1 cellular context compared by ENCODE assay signal in the genomic region with DNA sequence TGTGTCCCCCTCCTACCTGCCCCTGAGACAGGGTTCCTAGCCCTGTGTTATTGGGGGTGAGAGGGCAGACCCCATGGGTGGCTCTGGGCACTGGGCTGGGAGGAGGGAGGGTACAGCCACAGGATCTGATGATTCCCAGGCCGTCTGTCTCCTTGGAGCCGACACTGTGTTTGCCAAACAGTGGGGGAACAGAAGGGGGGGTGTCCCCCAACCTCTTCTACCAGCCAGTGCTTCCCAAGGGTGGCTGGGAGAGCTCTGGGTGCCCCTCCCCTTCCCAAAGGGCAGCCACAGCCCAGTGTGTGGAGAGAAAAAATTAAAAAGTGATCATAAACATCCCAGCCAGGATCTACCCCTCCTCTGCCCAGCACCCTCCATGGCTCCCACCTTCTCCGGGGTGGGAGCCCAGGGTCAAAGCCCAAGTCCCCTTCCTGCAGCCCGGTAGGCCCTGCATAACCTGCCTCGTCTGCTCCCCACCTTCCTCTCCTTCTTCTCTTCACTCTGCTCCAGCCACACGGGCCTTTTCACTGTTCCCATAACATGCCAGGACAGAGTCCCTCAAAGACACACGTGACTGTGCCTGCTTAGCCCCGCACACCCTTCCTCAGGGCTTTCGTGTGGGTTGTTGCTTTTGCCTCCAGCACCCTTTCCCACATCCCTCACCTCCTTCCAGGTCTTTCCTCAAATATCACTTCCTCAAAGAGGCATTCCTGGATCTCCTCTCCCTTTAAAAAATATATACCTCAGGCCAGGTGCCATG.
TF ChIP-seq lines count a peak whose summit lies in the region.

No MANE protein-coding gene starts in this region.

TF ChIP-seq in IMR-90, 13 proteins besides CTCF, POLR2A, EP300 and RAD21:
- TF ChIP-seq, protein P1, sequence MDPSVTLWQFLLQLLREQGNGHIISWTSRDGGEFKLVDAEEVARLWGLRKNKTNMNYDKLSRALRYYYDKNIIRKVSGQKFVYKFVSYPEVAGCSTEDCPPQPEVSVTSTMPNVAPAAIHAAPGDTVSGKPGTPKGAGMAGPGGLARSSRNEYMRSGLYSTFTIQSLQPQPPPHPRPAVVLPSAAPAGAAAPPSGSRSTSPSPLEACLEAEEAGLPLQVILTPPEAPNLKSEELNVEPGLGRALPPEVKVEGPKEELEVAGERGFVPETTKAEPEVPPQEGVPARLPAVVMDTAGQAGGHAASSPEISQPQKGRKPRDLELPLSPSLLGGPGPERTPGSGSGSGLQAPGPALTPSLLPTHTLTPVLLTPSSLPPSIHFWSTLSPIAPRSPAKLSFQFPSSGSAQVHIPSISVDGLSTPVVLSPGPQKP (IDR thresholded peaks at IDR 0.05; ENCODE audit: borderline replicate concordance, low read depth, low read length), result no peak
- TF ChIP-seq RCOR1 (IDR thresholded peaks at IDR 0.05; ENCODE audit: insufficient replicate concordance, low read length), result no peak
- no peak for TF ChIP-seq CEBPB (IDR thresholded peaks at IDR 0.05; ENCODE audit: low read depth, low read length)
- TF ChIP-seq MAFK (IDR thresholded peaks at IDR 0.05; ENCODE audit: low read depth, low read length), result no peak
- no peak for TF ChIP-seq FOS (IDR thresholded peaks at IDR 0.05; ENCODE audit: low read depth, low read length)
- TF ChIP-seq MXI1 (IDR thresholded peaks at IDR 0.05; ENCODE audit: borderline replicate concordance, low read depth, low read length), result no peak
- no peak for TF ChIP-seq RFX5 (IDR thresholded peaks at IDR 0.05; ENCODE audit: low read depth, low read length)
- no peak for TF ChIP-seq CHD1 (IDR thresholded peaks at IDR 0.05; ENCODE audit: low read depth, low read length)
- TF ChIP-seq BHLHE40 (IDR thresholded peaks at IDR 0.05; ENCODE audit: low read depth, low read length), result no peak
- TF ChIP-seq NFE2L2 (IDR thresholded peaks at IDR 0.05; ENCODE audit: low read depth, low read length), result no peak
- TF ChIP-seq, protein P2, sequence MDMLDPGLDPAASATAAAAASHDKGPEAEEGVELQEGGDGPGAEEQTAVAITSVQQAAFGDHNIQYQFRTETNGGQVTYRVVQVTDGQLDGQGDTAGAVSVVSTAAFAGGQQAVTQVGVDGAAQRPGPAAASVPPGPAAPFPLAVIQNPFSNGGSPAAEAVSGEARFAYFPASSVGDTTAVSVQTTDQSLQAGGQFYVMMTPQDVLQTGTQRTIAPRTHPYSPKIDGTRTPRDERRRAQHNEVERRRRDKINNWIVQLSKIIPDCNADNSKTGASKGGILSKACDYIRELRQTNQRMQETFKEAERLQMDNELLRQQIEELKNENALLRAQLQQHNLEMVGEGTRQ (IDR thresholded peaks at IDR 0.05; ENCODE audit: low read depth, low read length), result no peak
- no peak for TF ChIP-seq MAZ (IDR thresholded peaks at IDR 0.05; ENCODE audit: borderline replicate concordance, low read depth, low read length)
- TF ChIP-seq SMC3 (IDR thresholded peaks at IDR 0.05; ENCODE audit: low read depth, low read length), result no peak
TF ChIP-seq in IMR-90: peak in this region for 0.
